Comparison of ENCODE assay signal across 7 cellular contexts in the genomic region with DNA sequence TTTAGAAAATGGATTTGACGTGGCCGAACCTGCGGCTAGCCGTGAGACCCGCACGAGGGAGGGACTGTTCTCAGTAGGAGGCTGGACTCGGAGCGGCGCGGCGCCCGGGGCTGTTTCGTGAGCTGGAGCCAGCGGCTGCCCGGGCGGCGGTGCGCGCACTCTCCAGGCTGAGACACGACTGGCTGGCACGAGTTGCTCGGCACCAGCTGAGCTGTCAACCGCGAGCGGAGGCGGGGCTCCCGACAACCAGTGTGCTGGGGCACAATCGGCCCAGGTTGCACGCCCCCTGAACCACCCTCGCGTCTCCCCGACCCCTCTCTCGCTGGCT. TPM values are rescaled to one million over a fixed set of nuclear protein-coding genes. Genes with fewer than 3 reads are reported as not detected.
DNase-seq lines count a peak whose midpoint lies in the region; ATAC-seq and TF ChIP-seq lines count a peak whose summit lies in the region.
"Not testable (repeated sequence)": the region's sequence is repeated elsewhere in the genome, so short reads cannot be mapped to it uniquely, and the experiment has no call there.

No MANE protein-coding gene starts in this region.

- H3K4me3 Mint-ChIP-seq in activated naive CD8-positive, alpha-beta T cell treated with anti-CD3 and anti-CD28 coated beads for 36 hours: peak overlapping the region; percentile 80
- H3K4me3 Mint-ChIP-seq in mesothelial cell of epicardium: peak overlapping the region; percentile 79

- not testable (repeated sequence) for H3K27me3 ChIP-seq in gastrocnemius medialis

- intact Hi-C loops in gastrocnemius medialis (cut with DNase I; ENCODE audit: low total_unique reads): not testable (repeated sequence)

- not testable (repeated sequence) for H3K36me3 ChIP-seq in gastrocnemius medialis

- not testable (repeated sequence) for H3K27ac Mint-ChIP-seq in activated naive CD8-positive, alpha-beta T cell treated with anti-CD3 and anti-CD28 coated beads for 36 hours
- H3K27ac Mint-ChIP-seq in mesothelial cell of epicardium: peak overlapping the region; percentile 56

- H3K4me1 ChIP-seq in gastrocnemius medialis: not testable (repeated sequence)

- ATAC-seq in GM18868 (IDR thresholded peaks at IDR 0.05; ENCODE audit: unreplicated experiment): peak; percentile 92
- ATAC-seq in HG02852 (IDR thresholded peaks at IDR 0.05; ENCODE audit: unreplicated experiment): peak; percentile 54
- ATAC-seq in gastrocnemius medialis: peak; percentile 80 to 91

- H3K4me1 Mint-ChIP-seq in activated naive CD8-positive, alpha-beta T cell treated with anti-CD3 and anti-CD28 coated beads for 36 hours; mesothelial cell of epicardium: not testable (repeated sequence)

- peak overlapping the region in 2 of 4 donors; percentile 68 to 83 for H3K27ac ChIP-seq in gastrocnemius medialis

- peak; percentile 2 for DNase-seq in activated CD4-positive, alpha-beta T cell treated with anti-CD3 and anti-CD28 coated beads for 48 hours
- peak; percentile 13 for DNase-seq in activated naive CD8-positive, alpha-beta T cell treated with anti-CD3 and anti-CD28 coated beads for 36 hours
- DNase-seq in fibroblast of pulmonary artery (ENCODE audit: low read depth): not testable (repeated sequence)
- DNase-seq in mesothelial cell of epicardium (ENCODE audit: low spot score in 2 of 2, unreplicated experiment in 2 of 2) (peak in 1 of 2 experiments; percentile 44), gastrocnemius medialis (peak in 1 of 2 donors; percentile 2)

- H3K9me3 ChIP-seq in gastrocnemius medialis: not testable (repeated sequence)

- H3K4me3 ChIP-seq in fibroblast of pulmonary artery (replicated peaks; ENCODE audit: low read depth, low read length) (peak overlapping the region; percentile 35), gastrocnemius medialis (peak overlapping the region in 1 of 4 donors; percentile 59)

- TF ChIP-seq CTCF in fibroblast of pulmonary artery (IDR thresholded peaks at IDR 0.05; ENCODE audit: low read length, missing control alignments); mesothelial cell of epicardium (IDR thresholded peaks at IDR 0.05; ENCODE audit: unreplicated experiment); gastrocnemius medialis (IDR thresholded peaks at IDR 0.05 in 4 of 5, conservative IDR thresholded peaks at IDR 0.05 in 1 of 5): not testable (repeated sequence)

- not testable (repeated sequence) for H3K27me3 Mint-ChIP-seq in activated naive CD8-positive, alpha-beta T cell treated with anti-CD3 and anti-CD28 coated beads for 36 hours; mesothelial cell of epicardium (ENCODE audit: low read depth)

- TF ChIP-seq POLR2A in gastrocnemius medialis (IDR thresholded peaks at IDR 0.05): peak in 1 of 2 donors; percentile 69

- not testable (repeated sequence) for H3K9me3 Mint-ChIP-seq in activated naive CD8-positive, alpha-beta T cell treated with anti-CD3 and anti-CD28 coated beads for 36 hours; mesothelial cell of epicardium

- not testable (repeated sequence) for H3K36me3 Mint-ChIP-seq in activated naive CD8-positive, alpha-beta T cell treated with anti-CD3 and anti-CD28 coated beads for 36 hours; mesothelial cell of epicardium

- in situ Hi-C loops in gastrocnemius medialis (cut with MboI; ENCODE audit: low sequenced_read_pairs in 4 of 4): not testable (repeated sequence)

RNA-seq across cellular contexts. Expression of a gene that starts 58.5 kb away (rescaled TPM):
- total RNA-seq in activated naive CD8-positive, alpha-beta T cell treated with anti-CD3 and anti-CD28 coated beads for 36 hours: 10 to 100 TPM; 15.9 to 19.3 TPM
- total RNA-seq in mesothelial cell of epicardium (52.8 to 54.3 TPM (median 53.3 TPM) in 3 replicates), gastrocnemius medialis (1 to 10 TPM; 3.1 to 7.2 (median 6.6) TPM)
